Comparison of ENCODE assay signal across 15 cellular contexts in the genomic region with DNA sequence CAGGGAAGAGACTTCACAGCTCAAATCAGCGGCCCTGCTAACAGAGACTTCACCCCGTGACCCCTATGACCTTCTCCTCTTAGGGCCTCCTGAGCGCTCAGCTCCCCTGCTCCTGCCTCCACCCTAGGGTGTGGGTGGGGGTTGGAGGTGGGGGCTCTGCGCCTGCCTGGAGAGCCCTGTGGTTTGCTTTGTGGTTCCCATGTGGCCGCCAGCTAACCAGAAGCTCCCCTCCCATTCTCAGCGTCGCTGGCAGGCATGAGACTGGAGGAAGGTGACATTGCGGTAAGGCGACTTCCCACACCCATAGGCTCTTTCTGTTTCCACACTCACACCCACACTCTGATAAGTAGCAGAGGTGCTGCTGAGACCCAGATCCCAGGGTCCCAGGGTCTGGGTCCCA. TPM values are rescaled to one million over a fixed set of nuclear protein-coding genes. Genes with fewer than 3 reads are reported as not detected.
DNase-seq lines count a peak whose midpoint lies in the region; ATAC-seq and TF ChIP-seq lines count a peak whose summit lies in the region.
"Had no signal": no experiment of that assay in that cellular context is flagged by ENCODE, and none has a peak within 500 bp of the region (broad histone marks: within the 10 kb centered on the region; RNA-seq: fewer than 3 reads in every experiment).

No MANE protein-coding gene starts in this region.

- H3K9ac ChIP-seq in DND-41 (ENCODE audit: low read depth, low read length), result no peak overlapping the region
- H3K9ac ChIP-seq: KMS-11, SK-N-SH had no signal

- H3K4me1 ChIP-seq in DND-41 (ENCODE audit: insufficient read depth, low read length), result no peaks in the 10 kb centered on the region
- peaks cover 6 to 40% (median 10%) of the 10 kb centered on the region in 3 donors for H3K4me1 ChIP-seq in esophagus squamous epithelium

- H3K9me3 ChIP-seq in DND-41 (ENCODE audit: insufficient read depth, low read length, severe bottlenecking) (no peaks in the 10 kb centered on the region), esophagus squamous epithelium (no peaks in the 10 kb centered on the region)
- H3K9me3 ChIP-seq: heart left ventricle, SK-N-SH, spleen had no signal

- H3K27me3 ChIP-seq in DND-41 (ENCODE audit: insufficient read depth, low read length, poor library complexity) (no peaks in the 10 kb centered on the region), esophagus squamous epithelium (no peaks in the 10 kb centered on the region)
- H3K27me3 ChIP-seq: heart left ventricle, spleen had no signal

- no peak overlapping the region for H3K27ac ChIP-seq in DND-41 (ENCODE audit: low read length)
- no peak overlapping the region for H3K27ac ChIP-seq in esophagus squamous epithelium
- H3K27ac ChIP-seq: heart left ventricle, KMS-11, spleen had no signal

- no peak overlapping the region for H2AFZ ChIP-seq in DND-41 (ENCODE audit: low read depth, low read length)

- 82 to 89% methylated on average over 5 to 8 of the region's 9 CpGs for WGBS in esophagus squamous epithelium, 2 donors

- peaks cover 85% of the 10 kb centered on the region for H3K36me3 ChIP-seq in DND-41 (ENCODE audit: insufficient read depth, low read length)
- peaks cover 0 to 70% (median 2%) of the 10 kb centered on the region in 3 donors for H3K36me3 ChIP-seq in esophagus squamous epithelium

- peaks cover 9% of the 10 kb centered on the region for H3K27me3 Mint-ChIP-seq in activated naive CD4-positive, alpha-beta T cell treated with anti-CD3 and anti-CD28 coated beads, Interleukin-2, amount 10 ng/mL, durations not matched to agents 7 days and 5 days

- H3K9me3 Mint-ChIP-seq in activated naive CD4-positive, alpha-beta T cell treated with anti-CD3 and anti-CD28 coated beads, Interleukin-2, amount 10 ng/mL, durations not matched to agents 7 days and 5 days, result no peaks in the 10 kb centered on the region

- H3K4me1 Mint-ChIP-seq in activated naive CD4-positive, alpha-beta T cell treated with anti-CD3 and anti-CD28 coated beads, Interleukin-2, amount 10 ng/mL, durations not matched to agents 7 days and 5 days, result peaks cover 28% of the 10 kb centered on the region

- CTCF ChIA-PET in activated naive CD4-positive, alpha-beta T cell treated with anti-CD3 and anti-CD28 coated beads, Interleukin-2, amount 10 ng/mL, durations not matched to agents 7 days and 5 days (lab: Charles Lee), result no interaction called here

- TF ChIP-seq POLR2A in esophagus squamous epithelium (IDR thresholded peaks at IDR 0.05), result no peak
- no peak for TF ChIP-seq POLR2A in erythroblast (IDR thresholded peaks at IDR 0.05; ENCODE audit: low read length)

- H3K4me2 ChIP-seq in DND-41 (ENCODE audit: insufficient read depth, low read length), result no peak overlapping the region
- H3K4me2 ChIP-seq: KMS-11, SK-N-SH had no signal

- DNase-seq in DND-41 (peak; percentile 58), esophagus squamous epithelium (lab: John Stamatoyannopoulos, UW) (no peak), erythroblast (lab: John Stamatoyannopoulos, UW) (no peak)
- peak; percentile 10 to 23 for DNase-seq in activated CD4-positive, alpha-beta T cell treated with anti-CD3 and anti-CD28 coated beads for 4 hours
- peak; percentile 60 for DNase-seq in activated naive CD4-positive, alpha-beta T cell treated with anti-CD3 and anti-CD28 coated beads, Interleukin-2, amount 10 ng/mL, durations not matched to agents 7 days and 5 days
- DNase-seq in stimulated activated CD4-positive, alpha-beta T cell treated with anti-CD3 and anti-CD28 coated beads, Interleukin-2, amount 100 ng/mL, for 24 hours, result peak; percentile 19 to 53
- DNase-seq: AML-193, heart left ventricle, NCI-H2081, occipital lobe, SK-N-SH, spleen had no signal

- no peaks in the 10 kb centered on the region for H3K79me2 ChIP-seq in DND-41 (ENCODE audit: insufficient read depth, low read length)

- peak overlapping the region; percentile 75 for H3K27ac Mint-ChIP-seq in activated naive CD4-positive, alpha-beta T cell treated with anti-CD3 and anti-CD28 coated beads, Interleukin-2, amount 10 ng/mL, durations not matched to agents 7 days and 5 days

- intact Hi-C loops in esophagus squamous epithelium (cut with DNase I), result no loop called here

- H3K36me3 Mint-ChIP-seq in activated naive CD4-positive, alpha-beta T cell treated with anti-CD3 and anti-CD28 coated beads, Interleukin-2, amount 10 ng/mL, durations not matched to agents 7 days and 5 days, result peaks cover 26% of the 10 kb centered on the region

- peak overlapping the region; percentile 3 for H3K4me3 Mint-ChIP-seq in activated naive CD4-positive, alpha-beta T cell treated with anti-CD3 and anti-CD28 coated beads, Interleukin-2, amount 10 ng/mL, durations not matched to agents 7 days and 5 days

- H3K4me3 ChIP-seq in DND-41 (ENCODE audit: low read depth in 1 of 2, low read length in 2 of 2) (no peak overlapping the region), esophagus squamous epithelium (no peak overlapping the region)
- H3K4me3 ChIP-seq: heart left ventricle, spleen had no signal

- ATAC-seq in DND-41 (ENCODE audit: insufficient read depth, low read depth), result peak; percentile 77
- no peak for ATAC-seq in HG02981 (IDR thresholded peaks at IDR 0.05; ENCODE audit: unreplicated experiment)
- ATAC-seq in HG02970 (IDR thresholded peaks at IDR 0.05; ENCODE audit: low FRiP score, unreplicated experiment), result no peak
- ATAC-seq: heart left ventricle had no signal

- TF ChIP-seq CTCF in DND-41 (IDR thresholded peaks at IDR 0.05; ENCODE audit: borderline replicate concordance, extremely low read depth, low read length, poor library complexity, severe bottlenecking) (no peak), esophagus squamous epithelium (IDR thresholded peaks at IDR 0.05) (no peak)

- no peaks in the 10 kb centered on the region for H4K20me1 ChIP-seq in DND-41 (ENCODE audit: insufficient read depth, low read length)

RNA-seq across cellular contexts. Expression of a gene that starts 27.6 kb away (rescaled TPM):
- 1 to 10 TPM; 2.4 to 5.0 (median 2.5) TPM for total RNA-seq in esophagus squamous epithelium

Comparison
In these comparisons a context has a peak if more than half of its experiments do, and no peak if none do; other contexts are left out.
1. DNase-seq: peak in DND-41 (single experiment), activated CD4-positive, alpha-beta T cell treated with anti-CD3 and anti-CD28 coated beads for 4 hours (2 of 2), activated naive CD4-positive, alpha-beta T cell treated with anti-CD3 and anti-CD28 coated beads, Interleukin-2, amount 10 ng/mL, durations not matched to agents 7 days and 5 days (single experiment) and stimulated activated CD4-positive, alpha-beta T cell treated with anti-CD3 and anti-CD28 coated beads, Interleukin-2, amount 100 ng/mL, for 24 hours (2 of 2); none in esophagus squamous epithelium (single experiment) and erythroblast (0 of 2).